ENCODE assay signal across 8 cellular contexts in genomic region chr20:4814696-4815252, GRCh38. TPM values are rescaled to one million over a fixed set of nuclear protein-coding genes. Genes with fewer than 3 reads are reported as not detected.
DNase-seq lines count a peak whose midpoint lies in the region; ATAC-seq lines count a peak whose summit lies in the region.

No MANE protein-coding gene starts in this region.

- DNase-seq in activated gamma-delta T cell treated with Interleukin-2 at 50 U/mL for 16 hours (peak; percentile 65), activated gamma-delta T cell (lab: John Stamatoyannopoulos, UW) (no peak), Right ventricle myocardium superior (peak; percentile 73), NCI-H2029 treated with DMSO at 0.1 percent for 48 hours (lab: John Stamatoyannopoulos, UW) (no peak), GM19238 (ENCODE audit: insufficient read length, low spot score) (no peak)
- peak; percentile 90 for DNase-seq in activated CD8-positive, alpha-beta memory T cell treated with anti-CD3 and anti-CD28 coated beads for 24 hours
- DNase-seq in stimulated activated CD4-positive, alpha-beta T cell treated with anti-CD3 and anti-CD28 coated beads, Interleukin-4, amount 100 ng/mL, for 24 hours: peak; percentile 78

- ATAC-seq in HG03520 (IDR thresholded peaks at IDR 0.05; ENCODE audit: unreplicated experiment) (peak; percentile 36), Right ventricle myocardium superior (ENCODE audit: poor library complexity) (peak; percentile 30)

- intact Hi-C loops in Right ventricle myocardium superior (cut with DNase I): no loop called here

RNA-seq across cellular contexts. Expression of gene RASSF2, which starts 8.6 kb away (rescaled TPM):
- 3.5 TPM for total RNA-seq in Right ventricle myocardium superior

Comparison
In these comparisons a context has a peak if more than half of its experiments do, and no peak if none do; other contexts are left out.
1. DNase-seq: peak in activated gamma-delta T cell treated with Interleukin-2 at 50 U/mL for 16 hours (single experiment), activated CD8-positive, alpha-beta memory T cell treated with anti-CD3 and anti-CD28 coated beads for 24 hours (single experiment), Right ventricle myocardium superior (single experiment) and stimulated activated CD4-positive, alpha-beta T cell treated with anti-CD3 and anti-CD28 coated beads, Interleukin-4, amount 100 ng/mL, for 24 hours (single experiment); none in activated gamma-delta T cell (single experiment), NCI-H2029 treated with DMSO at 0.1 percent for 48 hours (single experiment) and GM19238 (single experiment).